23 cellular contexts compared by ENCODE assay signal in genomic region chr12:58041441-58041840, GRCh38.
"Had no signal": no experiment of that assay in that cellular context is flagged by ENCODE, and none has a peak within 500 bp of the region (broad histone marks: within the 10 kb centered on the region; RNA-seq: fewer than 3 reads in every experiment).

No MANE protein-coding gene starts in this region.

- H3K4me1 ChIP-seq: colonic mucosa, esophagus muscularis mucosa, foreskin keratinocyte, gastrocnemius medialis, gastroesophageal sphincter, heart left ventricle, heart right ventricle had no signal

- H3K36me3 ChIP-seq: colonic mucosa, esophagus muscularis mucosa, esophagus squamous epithelium, gastrocnemius medialis, gastroesophageal sphincter, heart left ventricle, heart right ventricle had no signal

- H3K4me3 ChIP-seq: colonic mucosa, coronary artery, dorsolateral prefrontal cortex, esophagus muscularis mucosa, esophagus squamous epithelium, gastrocnemius medialis, gastroesophageal sphincter, heart left ventricle, heart right ventricle had no signal

- H3K27ac ChIP-seq: colonic mucosa, coronary artery, dorsolateral prefrontal cortex, epithelial cell of prostate, esophagus muscularis mucosa, esophagus squamous epithelium, foreskin keratinocyte, gastrocnemius medialis, gastroesophageal sphincter, heart left ventricle, heart right ventricle had no signal

- DNase-seq: colonic mucosa; cortex of kidney; dermis blood vessel endothelial cell; dorsolateral prefrontal cortex; effector CD4-positive, alpha-beta T cell; effector CD8-positive, alpha-beta T cell; effector memory CD4-positive, alpha-beta T cell; effector memory CD8-positive, alpha-beta T cell; endodermal cell; erythroblast; esophagus squamous epithelium; foreskin fibroblast; foreskin keratinocyte; foreskin melanocyte; gastrocnemius medialis; glutamatergic neuron; head of caudate nucleus; heart left ventricle; heart right ventricle had no signal

- H3K27me3 ChIP-seq: colonic mucosa, esophagus muscularis mucosa, esophagus squamous epithelium, foreskin keratinocyte, gastrocnemius medialis, gastroesophageal sphincter, heart left ventricle, heart right ventricle had no signal

- H3K9me3 ChIP-seq: colonic mucosa had no signal
